In genomic region chr22:41939981-41940852, GRCh38 we compare ENCODE assay signal across 9 cellular contexts. TPM values are rescaled to one million over a fixed set of nuclear protein-coding genes. Genes with fewer than 3 reads are reported as not detected.
DNase-seq lines count a peak whose midpoint lies in the region; ATAC-seq and TF ChIP-seq lines count a peak whose summit lies in the region.
"Had no signal": no experiment of that assay in that cellular context is flagged by ENCODE, and none has a peak within 500 bp of the region (broad histone marks: within the 10 kb centered on the region; RNA-seq: fewer than 3 reads in every experiment).

No MANE protein-coding gene starts in this region.

- H3K27ac Mint-ChIP-seq in chondrocyte (ENCODE audit: unreplicated experiment) = peak overlapping the region; percentile 81

- peak overlapping the region; percentile 52 for H3K9ac ChIP-seq in rectal smooth muscle tissue (ENCODE audit: low read length)

- peak; percentile 72 to 87 (median 84) for DNase-seq in activated CD4-positive, CD25-positive, alpha-beta regulatory T cell (lab: John Stamatoyannopoulos, UW)
- DNase-seq in chondrocyte (ENCODE audit: low spot score) (no peak), coronary artery (ENCODE audit: low spot score) (no peak)

- peak overlapping the region; percentile 56 for H3K27ac ChIP-seq in C4-2B
- H3K27ac ChIP-seq in rectal smooth muscle tissue (ENCODE audit: low read depth, low read length) = no peak overlapping the region
- peak overlapping the region in 1 of 2 donors; percentile 39 for H3K27ac ChIP-seq in coronary artery

- H3K4me1 Mint-ChIP-seq in chondrocyte (ENCODE audit: low read depth) = peaks cover 10% of the 10 kb centered on the region

- peaks cover 2% of the 10 kb centered on the region for H3K4me1 ChIP-seq in rectal smooth muscle tissue (ENCODE audit: control insufficient read depth, insufficient read depth, low read length)
- H3K4me1 ChIP-seq: pancreas had no signal

- no peaks in the 10 kb centered on the region for H3K27me3 Mint-ChIP-seq in chondrocyte (ENCODE audit: low read depth)

- ATAC-seq in GM18909 (IDR thresholded peaks at IDR 0.05; ENCODE audit: poor library complexity, unreplicated experiment) (peak; percentile 60), HG03103 (IDR thresholded peaks at IDR 0.05; ENCODE audit: low read depth, unreplicated experiment) (peak; percentile 39), SK-N-SH treated with all-trans-retinoic acid at 6 μM for 48 hours (no peak)

- H3K4me3 Mint-ChIP-seq in chondrocyte (ENCODE audit: unreplicated experiment) = no peak overlapping the region

- TF ChIP-seq CTCF in C4-2B (conservative IDR thresholded peaks at IDR 0.05) = no peak
- no peak for TF ChIP-seq CTCF in chondrocyte (IDR thresholded peaks at IDR 0.05)
- TF ChIP-seq CTCF in coronary artery (IDR thresholded peaks at IDR 0.05) = no peak

- H3K4me3 ChIP-seq in rectal smooth muscle tissue (ENCODE audit: low read length) = peak overlapping the region; percentile 44
- no peak overlapping the region for H3K4me3 ChIP-seq in coronary artery
- H3K4me3 ChIP-seq: pancreas had no signal

- no peaks in the 10 kb centered on the region for H3K36me3 ChIP-seq in rectal smooth muscle tissue (ENCODE audit: control insufficient read depth, insufficient read depth, low read length)
- H3K36me3 ChIP-seq: pancreas had no signal

- H3K27me3 ChIP-seq in rectal smooth muscle tissue (ENCODE audit: control insufficient read depth, insufficient read depth, low read length) = no peaks in the 10 kb centered on the region
- H3K27me3 ChIP-seq: pancreas had no signal

- H3K36me3 Mint-ChIP-seq in chondrocyte (ENCODE audit: low read depth) = no peaks in the 10 kb centered on the region

- no peaks in the 10 kb centered on the region for H3K9me3 Mint-ChIP-seq in chondrocyte (ENCODE audit: low read depth)

TF ChIP-seq in SK-N-SH treated with all-trans-retinoic acid at 6 μM for 48 hours, 23 proteins besides CTCF, POLR2A, EP300 and RAD21:
- TF ChIP-seq ZFP30 (CRISPR knock-in tag; IDR thresholded peaks at IDR 0.05) (no peak), CREB5 (CRISPR knock-in tag; IDR thresholded peaks at IDR 0.05; ENCODE audit: low read depth) (no peak), BACH2 (CRISPR knock-in tag; IDR thresholded peaks at IDR 0.05; ENCODE audit: borderline replicate concordance) (no peak), TSHZ2 (CRISPR knock-in tag; IDR thresholded peaks at IDR 0.05) (no peak), ZC3H10 (CRISPR knock-in tag; IDR thresholded peaks at IDR 0.05) (no peak), ZNF565 (CRISPR knock-in tag; conservative IDR thresholded peaks at IDR 0.05; ENCODE audit: low read depth) (no peak), PATZ1 (CRISPR knock-in tag; IDR thresholded peaks at IDR 0.05; ENCODE audit: borderline replicate concordance) (no peak), TOX (CRISPR knock-in tag; IDR thresholded peaks at IDR 0.05; ENCODE audit: borderline replicate concordance) (no peak), ISL1 (CRISPR knock-in tag; IDR thresholded peaks at IDR 0.05) (no peak), POU6F1 (CRISPR knock-in tag; IDR thresholded peaks at IDR 0.05; ENCODE audit: borderline replicate concordance, low read depth) (no peak), CSRNP3 (CRISPR knock-in tag; IDR thresholded peaks at IDR 0.05) (no peak), ZFP3 (CRISPR knock-in tag; IDR thresholded peaks at IDR 0.05) (no peak), OSR1 (CRISPR knock-in tag; IDR thresholded peaks at IDR 0.05) (no peak), ZNF8 (CRISPR knock-in tag; IDR thresholded peaks at IDR 0.05) (no peak), PPARA (CRISPR knock-in tag; IDR thresholded peaks at IDR 0.05; ENCODE audit: borderline replicate concordance) (no peak), GLIS3 (CRISPR knock-in tag; IDR thresholded peaks at IDR 0.05) (no peak), TCF4 (CRISPR knock-in tag; IDR thresholded peaks at IDR 0.05; ENCODE audit: borderline replicate concordance) (no peak), ESRRG (CRISPR knock-in tag; IDR thresholded peaks at IDR 0.05) (no peak), CSDC2 (CRISPR knock-in tag; IDR thresholded peaks at IDR 0.05) (no peak), ARNTL (CRISPR knock-in tag; IDR thresholded peaks at IDR 0.05; ENCODE audit: borderline replicate concordance, low read depth) (no peak)

RNA-seq across cellular contexts. Expression of gene CENPM, which starts 6.7 kb away (rescaled TPM):
- total RNA-seq in chondrocyte = 3.3 to 9.3 TPM (median 3.3 TPM) in 3 replicates

RNA-seq across cellular contexts. Expression of gene TNFRSF13C, which starts 13.6 kb away (rescaled TPM):
- 0.07 to 0.56 TPM (median 0.21 TPM) in 3 replicates for total RNA-seq in chondrocyte

RNA-seq across cellular contexts. Expression of gene SHISA8, which starts 25.3 kb away (rescaled TPM):
- not detected in 3 replicates for total RNA-seq in chondrocyte
- total RNA-seq: pancreas had no signal

RNA-seq across cellular contexts. Expression of gene SEPTIN3, which starts 29.0 kb away (rescaled TPM):
- total RNA-seq in chondrocyte = 0.87 to 0.92 TPM (median 0.92 TPM) in 3 replicates

Comparison
In these comparisons a context has a peak if more than half of its experiments do, and no peak if none do; other contexts are left out.
1. DNase-seq: peak in activated CD4-positive, CD25-positive, alpha-beta regulatory T cell (4 of 4); none in chondrocyte (single experiment) and coronary artery (single experiment).